2 cellular contexts compared by ENCODE assay signal in genomic region chr11:3710485-3711259, GRCh38.
TF ChIP-seq lines count a peak whose summit lies in the region.

No MANE protein-coding gene starts in this region.

TF ChIP-seq in IMR-90, 13 proteins besides CTCF, POLR2A, EP300 and RAD21:
- no peak for TF ChIP-seq RCOR1 (IDR thresholded peaks at IDR 0.05; ENCODE audit: insufficient replicate concordance, low read length)
- 0 out of 2 replicates have a peak, but pooled peaks have one; percentile 20 for TF ChIP-seq CEBPB (IDR thresholded peaks at IDR 0.05; ENCODE audit: low read depth, low read length)
TF ChIP-seq in IMR-90: peak in this region for 1.

TF ChIP-seq in GM12878, 131 proteins besides CTCF, POLR2A, EP300 and RAD21:
- TF ChIP-seq CREM (IDR thresholded peaks at IDR 0.05; ENCODE audit: low read depth) (no peak), GABPA (IDR thresholded peaks at IDR 0.05; ENCODE audit: low read depth) (no peak), CBX5 (IDR thresholded peaks at IDR 0.05; ENCODE audit: low read depth) (no peak), ELK1 (IDR thresholded peaks at IDR 0.05; ENCODE audit: low read depth, low read length) (no peak), RELB (IDR thresholded peaks at IDR 0.05; ENCODE audit: low read depth) (no peak)
